ENCODE assay signal across 9 cellular contexts in genomic region chr20:51563597-51564332, GRCh38. TPM values are rescaled to one million over a fixed set of nuclear protein-coding genes. Genes with fewer than 3 reads are reported as not detected.
DNase-seq lines count a peak whose midpoint lies in the region; ATAC-seq, FAIRE-seq and TF ChIP-seq lines count a peak whose summit lies in the region.
"Had no signal": no experiment of that assay in that cellular context is flagged by ENCODE, and none has a peak within 500 bp of the region (broad histone marks: within the 10 kb centered on the region; RNA-seq: fewer than 3 reads in every experiment).

No MANE protein-coding gene starts in this region.

- H3K36me3 ChIP-seq in BE2C (no peaks in the 10 kb centered on the region), cardiac muscle cell (no peaks in the 10 kb centered on the region)

- peaks cover 53% of the 10 kb centered on the region for H3K27me3 Mint-ChIP-seq in activated T-cell treated with anti-CD3 and anti-CD28 coated beads, Interleukin-2, amount 50 U/mL, for 4 hours (ENCODE audit: low read depth)
- H3K27me3 Mint-ChIP-seq in progenitor cell of endocrine pancreas: peaks cover 71% of the 10 kb centered on the region

- TF ChIP-seq CTCF in BE2C (IDR thresholded peaks at IDR 0.05; ENCODE audit: low read depth, low read length) (no peak), cardiac muscle cell (IDR thresholded peaks at IDR 0.05; ENCODE audit: low read depth, low read length) (no peak), progenitor cell of endocrine pancreas (IDR thresholded peaks at IDR 0.05; ENCODE audit: unreplicated experiment) (no peak), GM13976 (IDR thresholded peaks at IDR 0.05; ENCODE audit: borderline replicate concordance, control extremely low read depth, extremely low read depth, insufficient read depth, missing control alignments) (no peak)

- no peak overlapping the region for H3K27ac Mint-ChIP-seq in progenitor cell of endocrine pancreas
- H3K27ac Mint-ChIP-seq: dendritic cell treated with granulocyte-macrophage colony-stimulating factor and Interleukin-4, amounts not matched to agents 40 ng/mL and 50 ng/mL, for 4 days had no signal

- no peak overlapping the region for H3K27ac ChIP-seq in cardiac muscle cell

- no peaks in the 10 kb centered on the region for H3K4me1 ChIP-seq in BE2C
- peaks cover 25% of the 10 kb centered on the region for H3K4me1 ChIP-seq in cardiac muscle cell (ENCODE audit: low read depth)

- H3K4me1 Mint-ChIP-seq in activated T-cell treated with anti-CD3 and anti-CD28 coated beads, Interleukin-2, amount 50 U/mL, for 4 hours (ENCODE audit: low read depth): peaks cover 13% of the 10 kb centered on the region
- peaks cover 19% of the 10 kb centered on the region for H3K4me1 Mint-ChIP-seq in progenitor cell of endocrine pancreas (ENCODE audit: low read depth)

- peak; percentile 64 for FAIRE-seq in HTR-8/SVneo (lab: Jason Lieb, UNC)

- H3K36me3 Mint-ChIP-seq in activated T-cell treated with anti-CD3 and anti-CD28 coated beads, Interleukin-2, amount 50 U/mL, for 4 hours (ENCODE audit: insufficient read depth): no peaks in the 10 kb centered on the region
- no peaks in the 10 kb centered on the region for H3K36me3 Mint-ChIP-seq in progenitor cell of endocrine pancreas (ENCODE audit: insufficient read depth)

- H3K9me3 ChIP-seq in BE2C: no peaks in the 10 kb centered on the region
- no peaks in the 10 kb centered on the region for H3K9me3 ChIP-seq in cardiac muscle cell (ENCODE audit: low read depth)

- H3K4me3 Mint-ChIP-seq in activated T-cell treated with anti-CD3 and anti-CD28 coated beads, Interleukin-2, amount 50 U/mL, for 4 hours: peak overlapping the region; percentile 19
- H3K4me3 Mint-ChIP-seq in progenitor cell of endocrine pancreas (ENCODE audit: low read depth): peak overlapping the region; percentile 24

- in situ Hi-C loops in GM13976 (cut with MboI; ENCODE audit: low sequenced_read_pairs, unreplicated experiment): no loop called here

- peaks cover 6% of the 10 kb centered on the region for H3K9me3 Mint-ChIP-seq in activated T-cell treated with anti-CD3 and anti-CD28 coated beads, Interleukin-2, amount 50 U/mL, for 4 hours
- peaks cover 3% of the 10 kb centered on the region for H3K9me3 Mint-ChIP-seq in progenitor cell of endocrine pancreas (ENCODE audit: low read depth)
- H3K9me3 Mint-ChIP-seq: dendritic cell treated with granulocyte-macrophage colony-stimulating factor and Interleukin-4, amounts not matched to agents 40 ng/mL and 50 ng/mL, for 4 days had no signal

- H3K27me3 ChIP-seq in BE2C (peaks cover 55% of the 10 kb centered on the region), cardiac muscle cell (no peaks in the 10 kb centered on the region)

- H3K4me3 ChIP-seq in BE2C (ENCODE audit: low read depth, low read length) (no peak overlapping the region), cardiac muscle cell (no peak overlapping the region)

- peak; percentile 24 for DNase-seq in BE2C
- DNase-seq in HTR-8/SVneo (ENCODE audit: insufficient read length, low spot score): peak; percentile 73
- DNase-seq in activated T-cell treated with anti-CD3 and anti-CD28 coated beads, Interleukin-2, amount 50 U/mL, for 4 hours: no peak
- peak; percentile 63 to 88 for DNase-seq in cardiac muscle cell (ENCODE audit: low read depth in 1 of 2, low spot score in 1 of 2)
- DNase-seq in progenitor cell of endocrine pancreas (ENCODE audit: low spot score, unreplicated experiment): no peak
- DNase-seq in GM13976 (ENCODE audit: low spot score): no peak

- ATAC-seq in activated T-cell treated with anti-CD3 and anti-CD28 coated beads, Interleukin-2, amount 50 U/mL, for 4 hours: peak; percentile 38 to 39
- ATAC-seq in HG03135 (IDR thresholded peaks at IDR 0.05; ENCODE audit: unreplicated experiment): no peak
- ATAC-seq in HG03039 (IDR thresholded peaks at IDR 0.05; ENCODE audit: unreplicated experiment): no peak

RNA-seq across cellular contexts. Expression of gene NFATC2, which starts 21.2 kb away (rescaled TPM):
- polyA plus RNA-seq in BE2C (2012; ENCODE audit: insufficient read depth, insufficient read length, low read depth): not detected
- 10 to 100 TPM; 48.3 to 51.4 (median 48.9) TPM for total RNA-seq in activated T-cell treated with anti-CD3 and anti-CD28 coated beads, Interleukin-2, amount 50 U/mL, for 4 hours
- total RNA-seq in cardiac muscle cell (9.2 and 17.0 TPM in 2 replicates), progenitor cell of endocrine pancreas (10.1 and 11.2 TPM in 2 replicates)
- 5.8 and 11.3 TPM in 2 replicates for polyA plus RNA-seq in cardiac muscle cell

Comparison
In these comparisons a context has a peak if more than half of its experiments do, and no peak if none do; other contexts are left out.
1. DNase-seq: peak in BE2C (single experiment), HTR-8/SVneo (single experiment) and cardiac muscle cell (2 of 2); none in activated T-cell treated with anti-CD3 and anti-CD28 coated beads, Interleukin-2, amount 50 U/mL, for 4 hours (single experiment), progenitor cell of endocrine pancreas (single experiment) and GM13976 (single experiment).
2. ATAC-seq: peak in activated T-cell treated with anti-CD3 and anti-CD28 coated beads, Interleukin-2, amount 50 U/mL, for 4 hours (2 of 2); none in HG03135 (single experiment) and HG03039 (single experiment).